ENCODE assay signal across 1 cellular context in genomic region chr11:19779740-19780139, GRCh38.
TF ChIP-seq lines count a peak whose summit lies in the region.

No MANE protein-coding gene starts in this region.

TF ChIP-seq in H1, 55 proteins besides CTCF, POLR2A, EP300 and RAD21:
- TF ChIP-seq RFX5 (IDR thresholded peaks at IDR 0.05; ENCODE audit: borderline replicate concordance, low read depth, low read length) (no peak), SIX5 (IDR thresholded peaks at IDR 0.05; ENCODE audit: low read depth, low read length) (no peak), PHF8 (conservative IDR thresholded peaks at IDR 0.05; ENCODE audit: low read depth, low read length) (no peak)
